ENCODE assay signal across 21 cellular contexts in the genomic region with DNA sequence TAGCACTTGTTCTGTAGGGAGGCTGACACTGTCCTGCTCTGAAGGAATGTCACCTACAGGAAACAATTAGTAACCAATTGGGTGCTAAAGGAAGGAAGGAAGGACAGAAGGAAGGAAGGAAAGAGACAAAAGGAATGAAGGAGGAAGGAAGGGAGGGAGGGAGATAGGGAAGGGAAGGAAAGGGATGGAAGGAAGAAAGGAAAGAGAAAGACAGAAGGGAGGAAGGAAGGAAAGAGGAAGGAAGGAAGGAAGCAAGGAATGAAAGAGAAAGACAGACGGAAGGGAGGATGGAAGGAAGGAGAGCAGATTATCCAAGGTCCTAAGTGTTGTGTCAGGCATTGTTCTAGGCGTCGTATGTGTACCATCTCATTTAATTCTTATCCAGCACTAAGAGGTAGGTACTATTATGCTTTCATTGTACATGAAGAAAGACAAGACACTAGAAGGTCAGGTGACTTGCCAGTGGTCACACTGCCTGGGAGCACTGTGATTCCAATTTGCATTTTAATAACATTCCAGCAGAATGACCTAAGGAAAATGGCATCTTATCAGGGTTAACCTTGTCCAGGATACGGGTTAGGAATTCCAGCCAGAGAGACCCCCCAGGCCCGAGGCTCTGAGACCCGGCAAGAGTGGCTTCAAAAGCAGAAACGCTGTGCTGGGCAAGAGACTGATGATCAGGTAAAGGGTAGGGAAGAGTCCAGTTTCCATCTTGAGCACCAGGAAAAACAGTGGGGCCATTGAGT. TPM values are rescaled to one million over a fixed set of nuclear protein-coding genes. Genes with fewer than 3 reads are reported as not detected.
"Had no signal": no experiment of that assay in that cellular context is flagged by ENCODE, and none has a peak within 500 bp of the region (broad histone marks: within the 10 kb centered on the region; RNA-seq: fewer than 3 reads in every experiment).

No MANE protein-coding gene starts in this region.

- ATAC-seq: effector memory CD8-positive, alpha-beta T cell; left lobe of liver; pancreas had no signal

- H3K27me3 ChIP-seq: pancreas, sigmoid colon, suprapubic skin, transverse colon, uterus had no signal

- H3K4me1 ChIP-seq: pancreas, sigmoid colon, uterus had no signal

- DNase-seq: activated B cell treated with CpG ODN at 0.5 μM for 24 hours; activated CD4-positive, alpha-beta memory T cell treated with anti-CD3 and anti-CD28 coated beads for 36 hours; activated CD4-positive, alpha-beta T cell treated with anti-CD3 and anti-CD28 coated beads for 4 hours; activated naive CD8-positive, alpha-beta T cell treated with anti-CD3 and anti-CD28 coated beads for 36 hours; activated T-cell treated with anti-CD3 and anti-CD28 coated beads for 4 hours; amniotic stem cell; dermis blood vessel endothelial cell; effector memory CD8-positive, alpha-beta T cell; midbrain; pancreas; sigmoid colon; spleen; transverse colon; uterus had no signal

- H3K4me1 Mint-ChIP-seq: activated B cell treated with CpG ODN at 0.5 μM for 24 hours; activated naive CD8-positive, alpha-beta T cell treated with anti-CD3 and anti-CD28 coated beads for 36 hours had no signal

- H3K9me3 Mint-ChIP-seq: effector memory CD8-positive, alpha-beta T cell; T-helper 2 cell treated with Interferon-gamma antibody and Interleukin-4, amounts not matched to agents 5 μg/mL and 100 μg/mL, for 36 hours had no signal

- H3K9me3 ChIP-seq: pancreas, sigmoid colon, suprapubic skin, transverse colon, uterus had no signal

- H3K27ac ChIP-seq: pancreas, sigmoid colon, spleen, suprapubic skin, transverse colon, uterus had no signal

- H3K27me3 Mint-ChIP-seq: activated naive CD8-positive, alpha-beta T cell treated with anti-CD3 and anti-CD28 coated beads for 36 hours had no signal

- H3K27ac Mint-ChIP-seq: activated B cell treated with CpG ODN at 0.5 μM for 24 hours; activated CD4-positive, alpha-beta memory T cell treated with anti-CD3 and anti-CD28 coated beads for 36 hours; activated naive CD8-positive, alpha-beta T cell treated with anti-CD3 and anti-CD28 coated beads for 36 hours; effector memory CD8-positive, alpha-beta T cell; stimulated activated naive CD8-positive, alpha-beta T cell treated with anti-CD3 and anti-CD28 coated beads, Interleukin-15, Interleukin-2, amounts not matched to agents 100 ng/mL and 50 ng/mL, for 24 hours; T-helper 2 cell treated with Interferon-gamma antibody and Interleukin-4, amounts not matched to agents 5 μg/mL and 100 μg/mL, for 36 hours had no signal

- H3K36me3 Mint-ChIP-seq: activated CD4-positive, alpha-beta memory T cell treated with anti-CD3 and anti-CD28 coated beads for 36 hours; activated naive CD8-positive, alpha-beta T cell treated with anti-CD3 and anti-CD28 coated beads for 36 hours had no signal

- H3K4me3 Mint-ChIP-seq: activated B cell treated with CpG ODN at 0.5 μM for 24 hours; activated CD4-positive, alpha-beta memory T cell treated with anti-CD3 and anti-CD28 coated beads for 36 hours; activated naive CD8-positive, alpha-beta T cell treated with anti-CD3 and anti-CD28 coated beads for 36 hours; effector memory CD8-positive, alpha-beta T cell; stimulated activated naive CD8-positive, alpha-beta T cell treated with anti-CD3 and anti-CD28 coated beads, Interleukin-15, Interleukin-2, amounts not matched to agents 100 ng/mL and 50 ng/mL, for 24 hours; T-helper 2 cell treated with Interferon-gamma antibody and Interleukin-4, amounts not matched to agents 5 μg/mL and 100 μg/mL, for 36 hours had no signal

RNA-seq across cellular contexts. Expression of gene CLIC6, which starts 29.6 kb away (rescaled TPM):
- total RNA-seq: activated B cell treated with CpG ODN at 0.5 μM for 24 hours, dermis blood vessel endothelial cell, glomerular endothelial cell, lung microvascular endothelial cell, myocyte had no signal
